ENCODE assay signal across 8 cellular contexts in the genomic region with DNA sequence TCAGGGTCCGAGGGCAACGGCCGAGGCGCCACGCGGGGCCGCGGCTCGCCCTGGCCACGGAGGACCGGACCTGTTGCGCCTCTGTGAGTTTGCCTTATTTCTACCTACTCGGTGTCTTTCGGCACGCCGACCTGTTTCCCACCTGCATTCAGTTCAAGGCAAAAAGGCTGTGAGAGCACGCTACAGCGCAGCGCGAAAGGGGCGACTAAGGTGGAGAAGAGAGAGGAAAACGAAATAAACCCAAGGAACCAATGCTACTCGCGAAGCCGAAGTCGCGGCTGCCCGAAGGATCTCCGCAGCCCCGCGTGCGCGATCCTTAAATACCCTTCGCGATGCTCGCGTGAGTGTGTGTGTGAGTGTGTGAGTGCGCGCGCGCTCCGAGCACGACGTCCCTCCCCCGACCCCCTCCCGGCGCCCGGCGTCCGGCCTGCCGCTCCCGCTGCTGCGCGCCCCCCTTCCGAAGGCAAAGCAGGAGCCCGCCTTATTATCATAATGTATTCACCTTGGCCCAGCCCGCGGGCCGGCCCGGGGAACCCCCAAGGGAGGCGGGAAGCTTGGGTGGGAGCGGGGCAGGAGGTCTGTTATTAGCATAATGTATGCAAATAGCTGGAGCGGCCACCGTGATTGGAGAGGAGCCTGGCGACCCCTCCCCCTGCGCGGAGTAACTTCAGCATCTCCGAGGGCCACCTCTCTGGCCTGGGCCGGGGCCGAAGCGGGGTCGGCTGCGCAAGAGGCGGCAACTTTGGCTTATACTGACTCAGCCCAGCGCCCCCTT. TPM values are rescaled to one million over a fixed set of nuclear protein-coding genes. Genes with fewer than 3 reads are reported as not detected.
DNase-seq lines count a peak whose midpoint lies in the region; ATAC-seq and TF ChIP-seq lines count a peak whose summit lies in the region.

TSS of gene COL25A1 (minus strand) at position 293 of the 775 bp plus-strand sequence.

- no peak within 1 kb of the TSS for H3K27ac ChIP-seq in CD8-positive, alpha-beta memory T cell (ENCODE audit: low read depth, low read length)

- no peak for ATAC-seq in GM21717 (IDR thresholded peaks at IDR 0.05; ENCODE audit: unreplicated experiment)

- H3K9me3 ChIP-seq in CD8-positive, alpha-beta memory T cell (ENCODE audit: low read length): no peaks in the 10 kb centered on the region

- peaks cover 22% of the 10 kb centered on the region for H3K27me3 ChIP-seq in CD8-positive, alpha-beta memory T cell (ENCODE audit: insufficient read depth, low read length, poor library complexity, severe bottlenecking)

- H3K36me3 ChIP-seq in CD8-positive, alpha-beta memory T cell (ENCODE audit: insufficient read depth, low read length): no peaks in the 10 kb centered on the region

- peak within 1 kb of the TSS; percentile 68 to 90 (median 80) for H3K4me3 Mint-ChIP-seq in CD8-positive, alpha-beta memory T cell

- CTCF ChIA-PET in CD8-positive, alpha-beta memory T cell (lab: Charles Lee): no interaction called here

- no peaks in the 10 kb centered on the region for H3K36me3 Mint-ChIP-seq in CD8-positive, alpha-beta memory T cell

- peaks cover 52 to 79% of the 10 kb centered on the region in 2 donors for H3K27me3 Mint-ChIP-seq in CD8-positive, alpha-beta memory T cell

- peaks cover 12 to 21% (median 12%) of the 10 kb centered on the region in 3 donors for H3K4me1 Mint-ChIP-seq in CD8-positive, alpha-beta memory T cell

- peak within 1 kb of the TSS in 2 of 8 donors; percentile 9 to 59 for H3K27ac Mint-ChIP-seq in CD8-positive, alpha-beta memory T cell

- POLR2A ChIA-PET in CD8-positive, alpha-beta memory T cell (lab: Charles Lee): no interaction called here

- H3K4me3 ChIP-seq in CD8-positive, alpha-beta memory T cell (ENCODE audit: low read length): peak within 1 kb of the TSS; percentile 19
- peak within 1 kb of the TSS; percentile 38 for H3K4me3 ChIP-seq in epithelial cell of esophagus (ENCODE audit: low read length)

- no peaks in the 10 kb centered on the region for H3K9me3 Mint-ChIP-seq in CD8-positive, alpha-beta memory T cell

- no peak for TF ChIP-seq CTCF in epithelial cell of esophagus (IDR thresholded peaks at IDR 0.05; ENCODE audit: insufficient read depth, low read depth, low read length, missing control alignments)

- DNase-seq in CD8-positive, alpha-beta memory T cell: peak in 3 of 5 donors; percentile 3 to 52 (median 29)
- DNase-seq in NCI-H1417 (lab: John Stamatoyannopoulos, UW) (peak; percentile 18 to 93 (median 91)), epithelial cell of esophagus (ENCODE audit: low read depth) (peak; percentile 41), mucosa of gallbladder (ENCODE audit: low spot score) (peak; percentile 10), KG1 (lab: John Stamatoyannopoulos, UW) (no peak)
- DNase-seq in activated CD8-positive, alpha-beta memory T cell treated with anti-CD3 and anti-CD28 coated beads, Interleukin-2, amount 50 U/mL, for 4 hours: peak; percentile 40
- peak; percentile 19 to 66 (median 50) for DNase-seq in stimulated activated naive CD4-positive, alpha-beta T cell (lab: John Stamatoyannopoulos, UW)

- peaks cover 9% of the 10 kb centered on the region for H3K4me1 ChIP-seq in CD8-positive, alpha-beta memory T cell (ENCODE audit: insufficient read depth, low read length)

RNA-seq across cellular contexts. Expression of gene COL25A1, which starts in this region (rescaled TPM):
- not detected for total RNA-seq in CD8-positive, alpha-beta memory T cell
- not detected for polyA plus RNA-seq in CD8-positive, alpha-beta memory T cell
- total RNA-seq in mucosa of gallbladder: 0.55 TPM

Comparison
In these comparisons a context has a peak if more than half of its experiments do, and no peak if none do; other contexts are left out.
1. Peak in DNase-seq and H3K4me3 ChIP-seq in CD8-positive, alpha-beta memory T cell; RNA of the gene not detected or under 1 TPM.
2. Peak in DNase-seq in mucosa of gallbladder; RNA of the gene not detected or under 1 TPM.